8 cellular contexts compared by ENCODE assay signal in the genomic region with DNA sequence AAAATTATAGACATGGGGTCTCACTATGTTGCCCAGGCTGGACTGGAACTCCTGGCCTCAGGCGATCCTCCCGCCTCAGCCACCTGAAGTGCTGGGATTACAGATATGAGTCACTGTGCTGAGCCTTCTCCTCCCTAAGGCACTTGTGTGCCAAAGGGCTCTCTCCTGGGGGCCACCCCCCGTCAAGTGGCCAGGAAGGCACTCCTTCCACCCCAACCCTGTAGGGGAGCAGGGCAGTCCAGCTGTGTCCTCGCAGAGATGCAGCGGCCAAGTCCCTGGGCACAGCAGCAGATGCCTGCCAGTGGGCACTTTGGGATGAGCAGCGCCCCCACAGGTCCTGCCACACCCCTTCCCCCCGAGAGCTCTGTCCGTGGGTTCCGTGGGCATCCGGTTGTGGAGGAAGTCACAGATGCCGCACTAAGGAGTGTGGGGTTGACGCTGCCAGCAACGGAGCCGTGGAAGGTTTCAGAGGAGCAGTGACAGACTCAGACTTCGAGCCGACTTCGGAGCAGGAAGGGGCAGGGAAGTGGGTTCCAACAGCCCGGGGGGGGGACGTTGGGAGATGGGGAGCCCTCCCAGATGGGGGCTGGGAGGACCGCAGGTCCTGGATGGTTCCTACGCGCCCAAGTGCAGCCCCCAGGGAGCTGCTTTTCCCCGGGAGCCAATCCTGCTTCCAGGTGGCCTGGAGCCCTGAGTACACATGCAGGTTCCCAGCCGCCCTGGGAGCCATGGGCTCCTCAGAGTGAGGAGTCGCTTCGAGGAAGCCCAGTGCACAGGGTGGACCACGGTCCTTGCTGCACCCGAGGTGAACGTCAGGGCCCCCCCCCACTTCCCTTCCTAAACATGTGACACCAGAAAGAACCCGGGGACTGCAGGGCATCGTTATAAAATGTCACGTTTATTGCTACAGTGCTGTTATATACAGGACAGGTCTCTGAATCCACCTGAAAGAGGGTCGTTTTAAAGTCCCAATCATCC. TPM values are rescaled to one million over a fixed set of nuclear protein-coding genes. Genes with fewer than 3 reads are reported as not detected.
A peak's percentile ranks its signal among the peaks of the same experiment; 100 is the strongest.
DNase-seq lines count a peak whose midpoint lies in the region; ATAC-seq and TF ChIP-seq lines count a peak whose summit lies in the region.

No MANE protein-coding gene starts in this region.

- H3K27ac ChIP-seq in SK-N-SH (ENCODE audit: low read depth in 2 of 2, low read length in 1 of 2) (no peak overlapping the region), PC-9 (no peak overlapping the region), psoas muscle (no peak overlapping the region)

- no peak for TF ChIP-seq CTCF in SK-N-SH (IDR thresholded peaks at IDR 0.05)
- no peak for TF ChIP-seq CTCF in PC-9 (conservative IDR thresholded peaks at IDR 0.05)
- no peak for TF ChIP-seq CTCF in psoas muscle (IDR thresholded peaks at IDR 0.05)

- CTCF ChIA-PET in SK-N-SH (lab: Yijun Ruan, JAX), result interaction anchor here (1.6 to 2.4 kb wide), 2 partner anchors 64 to 187 kb away, joined by 5 to 9 read pairs; no protein-coding TSS in a partner anchor
- CTCF ChIA-PET in PC-9 (lab: Charles Lee), result no interaction called here

- H4K20me1 ChIP-seq in SK-N-SH (ENCODE audit: insufficient read depth) (no peaks in the 10 kb centered on the region), PC-9 (ENCODE audit: insufficient read depth) (no peaks in the 10 kb centered on the region; the same call in 1 of the 2 replicates)

- TF ChIP-seq RAD21 in SK-N-SH (IDR thresholded peaks at IDR 0.05; ENCODE audit: low read length), result no peak

- H3K9me2 ChIP-seq in SK-N-SH (no peaks in the 10 kb centered on the region), PC-9 (ENCODE audit: insufficient read depth) (no peaks in the 10 kb centered on the region)

- no peaks in the 10 kb centered on the region for H3K9me3 Mint-ChIP-seq in activated naive CD4-positive, alpha-beta T cell treated with anti-CD3 and anti-CD28 coated beads, Interleukin-2, amount 50 U/mL, for 72 hours

- H3K4me3 ChIP-seq in SK-N-SH (ENCODE audit: low read depth in 2 of 2, low read length in 1 of 2) (no peak overlapping the region), PC-9 (no peak overlapping the region), psoas muscle (no peak overlapping the region)

- H2AFZ ChIP-seq in SK-N-SH (ENCODE audit: low read depth) (no peak overlapping the region), PC-9 (no peak overlapping the region)

- H3K4me1 ChIP-seq in SK-N-SH (ENCODE audit: control insufficient read depth in 1 of 2, insufficient read depth in 2 of 2, low read depth in 1 of 2, low read length in 1 of 2), result peaks cover 5 to 9% of the 10 kb centered on the region in 2 experiments; a peak in 2 of 4 replicates
- peaks cover 25% of the 10 kb centered on the region for H3K4me1 ChIP-seq in PC-9 (replicated peaks; ENCODE audit: insufficient read depth)
- peaks cover 15% of the 10 kb centered on the region for H3K4me1 ChIP-seq in psoas muscle

- no peak overlapping the region for H3K9ac ChIP-seq in SK-N-SH

- H3K79me2 ChIP-seq in SK-N-SH (ENCODE audit: insufficient read depth), result peaks cover 15% of the 10 kb centered on the region
- peaks cover 15% of the 10 kb centered on the region for H3K79me2 ChIP-seq in PC-9 (ENCODE audit: low read depth)

- ATAC-seq in SK-N-SH treated with all-trans-retinoic acid at 6 μM for 48 hours, result no peak
- ATAC-seq in activated naive CD4-positive, alpha-beta T cell treated with anti-CD3 and anti-CD28 coated beads, Interleukin-2, amount 50 U/mL, for 72 hours, result no peak
- no peak for ATAC-seq in GM21717 (IDR thresholded peaks at IDR 0.05; ENCODE audit: unreplicated experiment)
- no peak for ATAC-seq in psoas muscle

- intact Hi-C loops in PC-9 (cut with micrococcal nuclease; ENCODE audit: unreplicated experiment) (loop anchor here (5.0 to 10.0 kb wide), 3 partner anchors 49 to 189 kb away; no protein-coding TSS in a partner anchor), psoas muscle (cut with DNase I) (no loop called here)

- DNase-seq in SK-N-SH (peak; percentile 32), PC-9 (peak; percentile 53 to 71), globus pallidus (ENCODE audit: low spot score) (no peak), psoas muscle (no peak)
- DNase-seq in activated naive CD4-positive, alpha-beta T cell treated with anti-CD3 and anti-CD28 coated beads, Interleukin-2, amount 50 U/mL, for 72 hours (ENCODE audit: low spot score in 2 of 2), result no peak
- peak; percentile 21 for DNase-seq in stimulated activated CD4-positive, alpha-beta T cell treated with anti-CD3 and anti-CD28 coated beads, Interleukin-4, amount 100 ng/mL, for 1 hour

- no peak for TF ChIP-seq EP300 in SK-N-SH (IDR thresholded peaks at IDR 0.05; ENCODE audit: borderline replicate concordance in 1 of 2, low read depth in 1 of 2, low read length in 1 of 2)

- BruUV-seq in PC-9 (replicated peaks; lab: Mats Ljungman, UMichigan), result no TSS peak

- POLR2A ChIA-PET in SK-N-SH (lab: Yijun Ruan, JAX) (no interaction called here), PC-9 (lab: Charles Lee; ENCODE audit: unreplicated experiment) (no interaction called here)

- H3K36me3 Mint-ChIP-seq in activated naive CD4-positive, alpha-beta T cell treated with anti-CD3 and anti-CD28 coated beads, Interleukin-2, amount 50 U/mL, for 72 hours, result peaks cover 0 to 5% of the 10 kb centered on the region in 2 donors

- H3K9me3 ChIP-seq in SK-N-SH (no peaks in the 10 kb centered on the region), PC-9 (ENCODE audit: insufficient read depth, low read depth) (no peaks in the 10 kb centered on the region), psoas muscle (no peaks in the 10 kb centered on the region)

- H3K4me2 ChIP-seq in SK-N-SH, result no peak overlapping the region
- peak overlapping the region; percentile 46 for H3K4me2 ChIP-seq in PC-9

- WGBS in SK-N-SH (ENCODE audit: low lambda C conversion rate), result 79% methylated on average over 25 of the region's 33 CpGs
- 46 to 63% (median 62%) methylated on average over 32 to 33 of the region's 33 CpGs for WGBS in psoas muscle, 3 donors

- peaks cover 0 to 36% of the 10 kb centered on the region in 2 experiments for H3K36me3 ChIP-seq in SK-N-SH (replicated peaks in 1 of 2; ENCODE audit: control insufficient read depth in 1 of 2, insufficient read depth in 2 of 2, low read length in 1 of 2)
- no peaks in the 10 kb centered on the region for H3K36me3 ChIP-seq in PC-9 (ENCODE audit: low read depth)
- peaks cover 2 to 28% of the 10 kb centered on the region in 2 donors for H3K36me3 ChIP-seq in psoas muscle (ENCODE audit: insufficient read depth in 1 of 2, low read depth in 1 of 2)

- peaks cover 18% of the 10 kb centered on the region for H3F3A ChIP-seq in SK-N-SH (replicated peaks; ENCODE audit: insufficient read depth)
- H3F3A ChIP-seq in PC-9 (ENCODE audit: insufficient read depth, low read depth), result peaks cover 23% of the 10 kb centered on the region

- H3K27ac Mint-ChIP-seq in activated naive CD4-positive, alpha-beta T cell treated with anti-CD3 and anti-CD28 coated beads, Interleukin-2, amount 50 U/mL, for 72 hours, result peak overlapping the region; percentile 36 to 77

- no peaks in the 10 kb centered on the region for H3K27me3 ChIP-seq in SK-N-SH (ENCODE audit: insufficient read depth)
- H3K27me3 ChIP-seq in PC-9 (ENCODE audit: insufficient read depth, low read depth), result no peaks in the 10 kb centered on the region
- no peaks in the 10 kb centered on the region for H3K27me3 ChIP-seq in psoas muscle (ENCODE audit: insufficient read depth in 3 of 3, low read length in 2 of 3)

TF ChIP-seq in SK-N-SH, 30 proteins besides CTCF, POLR2A, EP300 and RAD21 (continues in another document):
- TF ChIP-seq JUND (IDR thresholded peaks at IDR 0.05), result no peak

TF ChIP-seq in SK-N-SH treated with all-trans-retinoic acid at 6 μM for 48 hours, 23 proteins besides CTCF, POLR2A, EP300 and RAD21 (continues in another document):
- TF ChIP-seq ZNF70 (CRISPR knock-in tag; IDR thresholded peaks at IDR 0.05), result no peak
- no peak for TF ChIP-seq GLIS3 (CRISPR knock-in tag; IDR thresholded peaks at IDR 0.05)

RNA-seq across cellular contexts. Expression of gene UQCR11, which starts 3.4 kb away (rescaled TPM):
- 247 and 372 TPM in 2 replicates for polyA plus RNA-seq in SK-N-SH (2012; rRNA removed)
- polyA plus RNA-seq in SK-N-SH (2012; cell fraction: cytosol; rRNA removed), result 232 and 233 TPM in 2 replicates
- polyA plus RNA-seq in SK-N-SH (2012; cell fraction: nucleus; rRNA removed), result 81.2 and 187 TPM in 2 replicates
- total RNA-seq in PC-9 (2021), result 196 and 275 TPM in 2 replicates
- 100 to 1,000 TPM; 163 to 193 TPM for total RNA-seq in activated naive CD4-positive, alpha-beta T cell treated with anti-CD3 and anti-CD28 coated beads, Interleukin-2, amount 50 U/mL, for 72 hours
- total RNA-seq in psoas muscle, result 100 to 1,000 TPM; 408 to 534 (median 501) TPM
- polyA plus RNA-seq in psoas muscle, result 100 to 1,000 TPM; 320 to 337 (median 334) TPM

RNA-seq across cellular contexts. Expression of gene MBD3, which starts 16.0 kb away (rescaled TPM):
- polyA plus RNA-seq in SK-N-SH (2012; rRNA removed), result 74.1 and 96.5 TPM in 2 replicates
- 44.9 and 52.3 TPM in 2 replicates for polyA plus RNA-seq in SK-N-SH (2012; cell fraction: cytosol; rRNA removed)
- polyA plus RNA-seq in SK-N-SH (2012; cell fraction: nucleus; rRNA removed), result 183 and 250 TPM in 2 replicates
- 129 and 143 TPM in 2 replicates for total RNA-seq in PC-9 (2021)
- 100 to 1,000 TPM in 1 of 2 donors, 10 to 100 TPM in 1; 50.8 to 103 TPM for total RNA-seq in activated naive CD4-positive, alpha-beta T cell treated with anti-CD3 and anti-CD28 coated beads, Interleukin-2, amount 50 U/mL, for 72 hours
- total RNA-seq in psoas muscle, result 10 to 100 TPM; 44.1 to 83.6 (median 62.8) TPM
- polyA plus RNA-seq in psoas muscle, result 100 to 1,000 TPM in 2 of 3 donors, 10 to 100 TPM in 1; 83.6 to 137 (median 119) TPM

RNA-seq across cellular contexts. Expression of gene MEX3D, which starts 40.6 kb away (rescaled TPM):
- 11.5 and 14.9 TPM in 2 replicates for polyA plus RNA-seq in SK-N-SH (2012; rRNA removed)
- 6.4 and 11.6 TPM in 2 replicates for polyA plus RNA-seq in SK-N-SH (2012; cell fraction: cytosol; rRNA removed)
- polyA plus RNA-seq in SK-N-SH (2012; cell fraction: nucleus; rRNA removed), result 10.4 and 15.7 TPM in 2 replicates
- 55.6 and 63.7 TPM in 2 replicates for total RNA-seq in PC-9 (2021)
- total RNA-seq in activated naive CD4-positive, alpha-beta T cell treated with anti-CD3 and anti-CD28 coated beads, Interleukin-2, amount 50 U/mL, for 72 hours, result 1 to 10 TPM; 3.0 to 7.0 TPM
- total RNA-seq in psoas muscle, result 1 to 10 TPM; 2.4 to 3.7 (median 3.0) TPM
- polyA plus RNA-seq in psoas muscle, result 1 to 10 TPM in 1 of 3 donors, under 1 TPM in 2; 0.70 to 2.5 (median 0.87) TPM

RNA-seq across cellular contexts. Expression of gene TCF3, which starts 43.7 kb away (rescaled TPM):
- 81.3 and 104 TPM in 2 replicates for polyA plus RNA-seq in SK-N-SH (2012; rRNA removed)
- polyA plus RNA-seq in SK-N-SH (2012; cell fraction: cytosol; rRNA removed), result 49.6 and 82.9 TPM in 2 replicates
- 173 and 175 TPM in 2 replicates for polyA plus RNA-seq in SK-N-SH (2012; cell fraction: nucleus; rRNA removed)
- 86.6 and 98.0 TPM in 2 replicates for total RNA-seq in PC-9 (2021)
- total RNA-seq in activated naive CD4-positive, alpha-beta T cell treated with anti-CD3 and anti-CD28 coated beads, Interleukin-2, amount 50 U/mL, for 72 hours, result 100 to 1,000 TPM in 1 of 2 donors, 10 to 100 TPM in 1; 65.2 to 104 TPM
- total RNA-seq in psoas muscle, result 10 to 100 TPM; 20.1 to 26.7 (median 23.0) TPM
- polyA plus RNA-seq in psoas muscle, result 10 to 100 TPM; 24.6 to 33.8 (median 31.2) TPM

Comparison
In these comparisons a context has a peak if more than half of its experiments do, and no peak if none do; other contexts are left out.
1. DNase-seq: peak in SK-N-SH (single experiment), PC-9 (2 of 2) and stimulated activated CD4-positive, alpha-beta T cell treated with anti-CD3 and anti-CD28 coated beads, Interleukin-4, amount 100 ng/mL, for 1 hour (single experiment); none in activated naive CD4-positive, alpha-beta T cell treated with anti-CD3 and anti-CD28 coated beads, Interleukin-2, amount 50 U/mL, for 72 hours (0 of 2), globus pallidus (single experiment) and psoas muscle (0 of 2).